In genomic region chr1:5855196-5855897, GRCh38 we compare ENCODE assay signal across 26 cellular contexts.
"Had no signal": no experiment of that assay in that cellular context is flagged by ENCODE, and none has a peak within 500 bp of the region (broad histone marks: within the 10 kb centered on the region; RNA-seq: fewer than 3 reads in every experiment).

No MANE protein-coding gene starts in this region.

- H3K4me1 Mint-ChIP-seq: naive B cell; natural killer cell; nephron progenitor cell; stimulated activated effector memory CD8-positive, alpha-beta T cell treated with anti-CD3 and anti-CD28 coated beads, Interleukin-12 subunit alpha, Interleukin-12 subunit beta, amount 100 ng/mL, for 72 hours had no signal

- H3K36me3 Mint-ChIP-seq: mesothelial cell of epicardium, naive B cell, natural killer cell had no signal

- H3K9me3 Mint-ChIP-seq: natural killer cell; neural progenitor cell; stimulated activated effector memory CD8-positive, alpha-beta T cell treated with anti-CD3 and anti-CD28 coated beads, Interleukin-12 subunit alpha, Interleukin-12 subunit beta, amount 100 ng/mL, for 72 hours; stimulated activated naive CD8-positive, alpha-beta T cell treated with anti-CD3 and anti-CD28 coated beads, Interleukin-15, amount 100 ng/mL, for 72 hours; type B pancreatic cell had no signal

- H3K27me3 ChIP-seq: neural progenitor cell, pancreas, sigmoid colon, spleen, tibial nerve, vagina had no signal

- H3K4me3 Mint-ChIP-seq: mesothelial cell of epicardium; naive B cell; natural killer cell; nephron progenitor cell; neural progenitor cell; stimulated activated effector memory CD8-positive, alpha-beta T cell treated with anti-CD3 and anti-CD28 coated beads, Interleukin-12 subunit alpha, Interleukin-12 subunit beta, amount 100 ng/mL, for 72 hours; stimulated activated naive CD8-positive, alpha-beta T cell treated with anti-CD3 and anti-CD28 coated beads, Interleukin-15, amount 100 ng/mL, for 72 hours; type B pancreatic cell had no signal

- H3K4me2 ChIP-seq: neural progenitor cell had no signal

- H3K4me1 ChIP-seq: neural progenitor cell, pancreas, prostate gland, sigmoid colon, spleen, tibial nerve, vagina had no signal

- H3K36me3 ChIP-seq: neural progenitor cell, pancreas, prostate gland, sigmoid colon, vagina had no signal

- H3K27me3 Mint-ChIP-seq: stimulated activated naive CD8-positive, alpha-beta T cell treated with anti-CD3 and anti-CD28 coated beads, Interleukin-15, amount 100 ng/mL, for 72 hours had no signal

- H3K9ac ChIP-seq: neural progenitor cell had no signal

- H3K27ac ChIP-seq: neural progenitor cell, pancreas, prostate gland, sigmoid colon, spleen, tibial nerve, vagina had no signal

- DNase-seq: hippocampal formation; kidney glomerular epithelial cell; left cardiac atrium; mesendoderm; naive B cell; natural killer cell; nephron progenitor cell; posterior cingulate gyrus; retina; sigmoid colon; small intestine; spleen; stimulated activated CD4-positive, alpha-beta T cell treated with anti-CD3 and anti-CD28 coated beads, Interleukin-4, amount 100 ng/mL, for 24 hours; stimulated activated naive CD4-positive, alpha-beta T cell treated with Interleukin-2 at 50 U/mL for 16 hours; stimulated activated naive CD8-positive, alpha-beta T cell treated with anti-CD3 and anti-CD28 coated beads, Interleukin-15, amount 100 ng/mL, for 72 hours; substantia nigra had no signal

- H3K27ac Mint-ChIP-seq: mesothelial cell of epicardium; naive B cell; natural killer cell; nephron progenitor cell; neural progenitor cell; stimulated activated effector memory CD8-positive, alpha-beta T cell treated with anti-CD3 and anti-CD28 coated beads, Interleukin-12 subunit alpha, Interleukin-12 subunit beta, amount 100 ng/mL, for 72 hours; type B pancreatic cell had no signal

- ATAC-seq: left cardiac atrium; left lobe of liver; natural killer cell; stimulated activated effector memory CD8-positive, alpha-beta T cell treated with anti-CD3 and anti-CD28 coated beads, Interleukin-12 subunit alpha, Interleukin-12 subunit beta, amount 100 ng/mL, for 72 hours; stimulated activated naive CD8-positive, alpha-beta T cell treated with anti-CD3 and anti-CD28 coated beads, Interleukin-15, amount 100 ng/mL, for 72 hours had no signal

- H3K4me3 ChIP-seq: lung, neural progenitor cell, pancreas, prostate gland, sigmoid colon, spleen, tibial nerve, vagina had no signal

- H3K9me3 ChIP-seq: pancreas, prostate gland, sigmoid colon, tibial nerve, vagina had no signal

- H2AFZ ChIP-seq: neural progenitor cell had no signal
